26 cellular contexts compared by ENCODE assay signal in the genomic region with DNA sequence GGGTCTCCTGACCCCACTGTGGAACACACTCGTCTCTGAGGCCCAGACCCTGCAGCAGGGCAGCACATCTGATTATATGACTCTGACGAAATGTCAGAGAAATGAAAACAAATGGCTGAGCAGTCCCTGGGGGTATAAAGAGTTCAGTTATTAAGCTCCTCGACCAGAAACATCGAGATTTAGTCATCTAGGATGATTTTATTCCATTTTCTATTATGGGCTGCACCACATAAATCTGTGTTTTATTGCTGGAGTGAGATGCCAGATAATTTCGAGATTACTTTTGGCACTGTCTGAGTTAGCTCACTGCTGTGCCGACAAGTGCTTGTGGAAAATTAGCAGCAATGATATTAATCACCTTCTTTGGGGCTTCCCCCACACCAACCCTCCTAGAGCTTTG.
"Had no signal": no experiment of that assay in that cellular context is flagged by ENCODE, and none has a peak within 500 bp of the region (broad histone marks: within the 10 kb centered on the region; RNA-seq: fewer than 3 reads in every experiment).

No MANE protein-coding gene starts in this region.

- H3K36me3 ChIP-seq: esophagus squamous epithelium, gastroesophageal sphincter, heart left ventricle, neural progenitor cell, right lobe of liver, thyroid gland had no signal

- DNase-seq: dermis blood vessel endothelial cell; effector memory CD4-positive, alpha-beta T cell; esophagus squamous epithelium; foreskin fibroblast; heart left ventricle; kidney; naive B cell; right lobe of liver; stimulated activated CD4-positive, alpha-beta T cell treated with anti-CD3 and anti-CD28 coated beads, Interleukin-12 subunit alpha, Interleukin-12 subunit beta, amount 100 ng/mL, for 4 hours; stimulated activated CD4-positive, alpha-beta T cell treated with anti-CD3 and anti-CD28 coated beads, Interleukin-1b, Interleukin-23, amount 100 ng/mL, for 48 hours; stimulated activated CD4-positive, alpha-beta T cell treated with anti-CD3 and anti-CD28 coated beads, Interleukin-4, amount 100 ng/mL, for 1 hour; stimulated activated CD8-positive, alpha-beta memory T cell treated with anti-CD3 and anti-CD28 coated beads, Interleukin-4, amount 100 ng/mL, for 48 hours; stimulated activated naive CD4-positive, alpha-beta T cell; stimulated activated naive CD8-positive, alpha-beta T cell treated with anti-CD3 and anti-CD28 coated beads, Interleukin-15, amount 100 ng/mL, for 72 hours; thyroid gland; trophoblast cell had no signal

- H3K4me1 ChIP-seq: esophagus squamous epithelium, gastroesophageal sphincter, neural progenitor cell, parathyroid adenoma, right lobe of liver, thyroid gland had no signal

- H3K9me3 ChIP-seq: esophagus squamous epithelium, right lobe of liver, thyroid gland had no signal

- H3K27ac ChIP-seq: coronary artery, esophagus squamous epithelium, gastroesophageal sphincter, heart left ventricle, hepatocyte, neural progenitor cell, parathyroid adenoma, right lobe of liver, thyroid gland had no signal

- H3K4me1 Mint-ChIP-seq: memory B cell; naive B cell; neural progenitor cell; stimulated activated naive CD8-positive, alpha-beta T cell treated with anti-CD3 and anti-CD28 coated beads, Interleukin-15, amount 100 ng/mL, for 72 hours had no signal

- H3K36me3 Mint-ChIP-seq: memory B cell, naive B cell, neural progenitor cell had no signal

- H3K4me3 Mint-ChIP-seq: memory B cell; naive B cell; natural killer cell treated with Interleukin-12 subunit alpha and Interleukin-12 subunit beta and Interleukin-15 and Interleukin-18, amount 100 ng/mL, for 72 hours; neural progenitor cell; stimulated activated naive CD8-positive, alpha-beta T cell treated with anti-CD3 and anti-CD28 coated beads, Interleukin-15, amount 100 ng/mL, for 72 hours had no signal

- H3K4me3 ChIP-seq: coronary artery, esophagus squamous epithelium, gastroesophageal sphincter, heart left ventricle, hepatocyte, lung, neural progenitor cell, right lobe of liver, smooth muscle cell, thyroid gland had no signal

- H3K27ac Mint-ChIP-seq: memory B cell; natural killer cell treated with Interleukin-12 subunit alpha and Interleukin-12 subunit beta and Interleukin-15 and Interleukin-18, amount 100 ng/mL, for 72 hours; neural progenitor cell; progenitor cell of endocrine pancreas; stimulated activated naive CD8-positive, alpha-beta T cell treated with anti-CD3 and anti-CD28 coated beads, Interleukin-15, amount 100 ng/mL, for 72 hours had no signal

- H3K27me3 ChIP-seq: esophagus squamous epithelium, gastroesophageal sphincter, heart left ventricle, hepatocyte, neural progenitor cell, right lobe of liver, thyroid gland had no signal

- ATAC-seq: gastroesophageal sphincter; heart left ventricle; natural killer cell treated with Interleukin-12 subunit alpha and Interleukin-12 subunit beta and Interleukin-15 and Interleukin-18, amount 100 ng/mL, for 72 hours; right lobe of liver; stimulated activated naive CD8-positive, alpha-beta T cell treated with anti-CD3 and anti-CD28 coated beads, Interleukin-15, amount 100 ng/mL, for 72 hours had no signal
